In the genomic region with DNA sequence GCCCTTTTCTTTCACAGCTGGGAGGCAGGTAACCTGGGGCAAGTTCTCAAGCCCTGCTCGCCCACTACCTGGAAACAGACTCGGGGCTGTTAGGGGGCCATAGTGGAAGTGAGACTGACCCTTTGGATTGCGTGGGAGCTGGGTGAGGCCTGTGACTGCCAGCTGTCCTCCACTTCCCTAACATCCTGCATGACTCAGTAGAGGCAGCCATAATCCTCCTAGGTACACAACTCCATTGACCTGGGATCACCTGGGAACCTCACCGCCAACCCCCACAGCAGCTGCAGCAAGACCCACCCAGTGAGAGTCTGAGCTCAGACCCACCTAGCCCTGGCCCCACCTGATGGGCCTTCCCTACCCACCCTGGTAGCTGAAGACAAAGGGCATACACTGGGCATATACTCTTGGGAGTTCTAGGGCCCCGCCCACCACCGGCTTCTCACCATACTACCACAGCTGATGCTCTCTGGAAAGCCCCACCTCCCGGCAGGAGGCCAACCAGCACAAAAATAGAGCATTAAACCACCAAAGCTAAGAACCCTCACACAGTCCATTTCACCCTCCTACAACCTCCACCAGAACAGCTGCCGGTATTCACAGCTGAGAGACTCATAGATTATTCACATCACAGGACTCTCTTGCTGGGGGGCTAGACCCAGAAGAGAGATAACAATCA, we compare ENCODE assay signal across 9 cellular contexts.
DNase-seq lines count a peak whose midpoint lies in the region; ATAC-seq, FAIRE-seq and TF ChIP-seq lines count a peak whose summit lies in the region.
"Had no signal": no experiment of that assay in that cellular context is flagged by ENCODE, and none has a peak within 500 bp of the region (broad histone marks: within the 10 kb centered on the region; RNA-seq: fewer than 3 reads in every experiment).

No MANE protein-coding gene starts in this region.

- DNase-seq in GM18507 (ENCODE audit: extremely low spot score, insufficient read length, low read depth) = no peak
- peak; percentile 69 for DNase-seq in glomerular visceral epithelial cell (ENCODE audit: extremely low spot score)
- no peak for DNase-seq in immature natural killer cell
- DNase-seq in activated naive CD4-positive, alpha-beta T cell treated with Interleukin-2 at 50 U/mL for 16 hours = no peak
- DNase-seq in NCI-H2081 treated with DMSO at 0.1 percent for 48 hours (lab: John Stamatoyannopoulos, UW) = no peak
- no peak for DNase-seq in GM12892 (ENCODE audit: insufficient read length)
- DNase-seq: testis had no signal

- H3K4me1 Mint-ChIP-seq in immature natural killer cell = no peaks in the 10 kb centered on the region

- H3K9me3 Mint-ChIP-seq in immature natural killer cell = peaks cover 0 to 6% (median 0%) of the 10 kb centered on the region in 6 donors

- H3K27me3 Mint-ChIP-seq in immature natural killer cell (ENCODE audit: low read depth in 3 of 3) = peaks cover 0 to 4% (median 4%) of the 10 kb centered on the region in 3 donors

- no peaks in the 10 kb centered on the region for H3K36me3 Mint-ChIP-seq in immature natural killer cell

- FAIRE-seq in GM18507 (lab: Jason Lieb, UNC) = peak; percentile 66
- no peak for FAIRE-seq in GM12892 (lab: Jason Lieb, UNC)

- H3K27ac Mint-ChIP-seq in immature natural killer cell = no peak overlapping the region

- ATAC-seq in GM21576 (IDR thresholded peaks at IDR 0.05; ENCODE audit: unreplicated experiment) (peak; percentile 57), HG03460 (IDR thresholded peaks at IDR 0.05; ENCODE audit: unreplicated experiment) (peak; percentile 72)

- no peak for TF ChIP-seq POLR2A in GM12892 (IDR thresholded peaks at IDR 0.05; ENCODE audit: low read depth, low read length)

- no peak overlapping the region for H3K4me3 Mint-ChIP-seq in immature natural killer cell
